11 cellular contexts compared by ENCODE assay signal in genomic region chr17:11608396-11608795, GRCh38. TPM values are rescaled to one million over a fixed set of nuclear protein-coding genes. Genes with fewer than 3 reads are reported as not detected.
DNase-seq lines count a peak whose midpoint lies in the region; ATAC-seq and TF ChIP-seq lines count a peak whose summit lies in the region.
"Had no signal": no experiment of that assay in that cellular context is flagged by ENCODE, and none has a peak within 500 bp of the region (broad histone marks: within the 10 kb centered on the region; RNA-seq: fewer than 3 reads in every experiment).

No MANE protein-coding gene starts in this region.

- H3K79me2 ChIP-seq in SK-N-SH (ENCODE audit: insufficient read depth), result no peaks in the 10 kb centered on the region

- TF ChIP-seq EP300 in SK-N-SH (IDR thresholded peaks at IDR 0.05; ENCODE audit: borderline replicate concordance in 1 of 2, low read depth in 1 of 2, low read length in 1 of 2), result peak in 1 of 2 experiments; percentile 42; a peak in 1 of 4 replicates
- TF ChIP-seq EP300 in gastroesophageal sphincter (IDR thresholded peaks at IDR 0.05), result no peak

- intact Hi-C loops in uterus (cut with DNase I; ENCODE audit: low total_unique reads), result no loop called here

- H3K9me2 ChIP-seq in SK-N-SH, result no peaks in the 10 kb centered on the region

- peak overlapping the region in 1 of 2 experiments; percentile 99; a peak in 2 of 4 replicates for H3K27ac ChIP-seq in SK-N-SH (ENCODE audit: low read depth in 2 of 2, low read length in 1 of 2)
- H3K27ac ChIP-seq in gastroesophageal sphincter, result peak overlapping the region in 3 of 4 donors; percentile 18 to 28 (median 23)
- peak overlapping the region; percentile 55 to 67 for H3K27ac ChIP-seq in uterus

- WGBS in SK-N-SH (ENCODE audit: low lambda C conversion rate), result 5% methylated on average over 6 of the region's 6 CpGs
- WGBS in gastroesophageal sphincter (ENCODE audit: low coverage in 1 of 2), 2 donors, result 5 to 15% methylated on average over 4 to 6 of the region's 6 CpGs

- H3K36me3 ChIP-seq in SK-N-SH (replicated peaks in 1 of 2; ENCODE audit: control insufficient read depth in 1 of 2, insufficient read depth in 2 of 2, low read length in 1 of 2) (no peaks in the 10 kb centered on the region), gastroesophageal sphincter (no peaks in the 10 kb centered on the region), uterus (no peaks in the 10 kb centered on the region)

- no peak overlapping the region for H2AFZ ChIP-seq in SK-N-SH (ENCODE audit: low read depth)

- no peaks in the 10 kb centered on the region for H4K20me1 ChIP-seq in SK-N-SH (ENCODE audit: insufficient read depth)

- POLR2A ChIA-PET in SK-N-SH (lab: Yijun Ruan, JAX), result no interaction called here

- in situ Hi-C loops in KBM-7 (cut with MboI; ENCODE audit: low pct_unique_long_range_greater_than_20kb, low sequenced_read_pairs), result no loop called here

- DNase-seq in SK-N-SH (peak; percentile 44), uterus (peak; percentile 75 to 86), NCI-H2227 (lab: John Stamatoyannopoulos, UW; ENCODE audit: unreplicated experiment) (no peak), KBM-7 (no peak)
- DNase-seq: NCI-H2081 treated with DMSO at 0.1 percent for 48 hours had no signal

- H3K9me3 ChIP-seq in SK-N-SH (no peaks in the 10 kb centered on the region; the same call in 1 of the 2 replicates), gastroesophageal sphincter (no peaks in the 10 kb centered on the region), uterus (no peaks in the 10 kb centered on the region)

- ATAC-seq in SK-N-SH treated with all-trans-retinoic acid at 6 μM for 48 hours (no peak; the same call in 2 of the 3 replicates), gastroesophageal sphincter (peak; percentile 87), HG03565 (IDR thresholded peaks at IDR 0.05; ENCODE audit: unreplicated experiment) (no peak)

- H3K27me3 ChIP-seq in SK-N-SH (ENCODE audit: insufficient read depth), result no peaks in the 10 kb centered on the region
- H3K27me3 ChIP-seq in gastroesophageal sphincter, result peaks cover 3% of the 10 kb centered on the region
- H3K27me3 ChIP-seq in uterus, result no peaks in the 10 kb centered on the region

- peak overlapping the region in 2 of 3 experiments; percentile 0 to 42 for H3K4me3 Mint-ChIP-seq in nephron

- TF ChIP-seq CTCF in SK-N-SH (IDR thresholded peaks at IDR 0.05), result no peak
- TF ChIP-seq CTCF in gastroesophageal sphincter (IDR thresholded peaks at IDR 0.05), result no peak
- TF ChIP-seq CTCF in nephron (IDR thresholded peaks at IDR 0.05; ENCODE audit: unreplicated experiment in 3 of 3), result no peak
- no peak for TF ChIP-seq CTCF in uterus (IDR thresholded peaks at IDR 0.05)

- H3K27me3 Mint-ChIP-seq in nephron (ENCODE audit: low read depth), result no peaks in the 10 kb centered on the region

- H3K36me3 Mint-ChIP-seq in nephron (ENCODE audit: low read depth), result no peaks in the 10 kb centered on the region

- peaks cover 25% of the 10 kb centered on the region for H3K4me1 Mint-ChIP-seq in nephron

- H3F3A ChIP-seq in SK-N-SH (replicated peaks; ENCODE audit: insufficient read depth), result no peaks in the 10 kb centered on the region

- H3K9ac ChIP-seq in SK-N-SH, result no peak overlapping the region

- no peak overlapping the region for H3K4me3 ChIP-seq in SK-N-SH (ENCODE audit: low read depth in 2 of 2, low read length in 1 of 2)
- H3K4me3 ChIP-seq in gastroesophageal sphincter, result no peak overlapping the region
- H3K4me3 ChIP-seq in uterus, result no peak overlapping the region

- H3K27ac Mint-ChIP-seq in nephron, result peak overlapping the region; percentile 74 to 96 (median 83)

- H3K4me2 ChIP-seq in SK-N-SH, result no peak overlapping the region

- TF ChIP-seq RAD21 in SK-N-SH (IDR thresholded peaks at IDR 0.05; ENCODE audit: low read length), result no peak

- CTCF ChIA-PET in SK-N-SH (lab: Yijun Ruan, JAX), result interaction anchor here (1.2 kb wide), 1 partner anchor 36 kb away, joined by 6 read pairs; no protein-coding TSS in a partner anchor

- no peak for TF ChIP-seq POLR2A in gastroesophageal sphincter (IDR thresholded peaks at IDR 0.05)
- TF ChIP-seq POLR2A in uterus (IDR thresholded peaks at IDR 0.05), result no peak

- H3K9me3 Mint-ChIP-seq in nephron, result no peaks in the 10 kb centered on the region

- H3K4me1 ChIP-seq in SK-N-SH (ENCODE audit: control insufficient read depth in 1 of 2, insufficient read depth in 2 of 2, low read depth in 1 of 2, low read length in 1 of 2), result peaks cover 0 to 50% of the 10 kb centered on the region in 2 experiments; a peak in 3 of 4 replicates
- peaks cover 0 to 12% (median 0%) of the 10 kb centered on the region in 3 donors for H3K4me1 ChIP-seq in gastroesophageal sphincter
- H3K4me1 ChIP-seq in uterus, result no peaks in the 10 kb centered on the region

TF ChIP-seq in SK-N-SH, 30 proteins besides CTCF, POLR2A, EP300 and RAD21 (continues in another document):
- TF ChIP-seq FOXJ3 (CRISPR knock-in tag; IDR thresholded peaks at IDR 0.05), result peak; percentile 61; the same call in 1 of the 2 replicates
- TF ChIP-seq, protein P1, sequence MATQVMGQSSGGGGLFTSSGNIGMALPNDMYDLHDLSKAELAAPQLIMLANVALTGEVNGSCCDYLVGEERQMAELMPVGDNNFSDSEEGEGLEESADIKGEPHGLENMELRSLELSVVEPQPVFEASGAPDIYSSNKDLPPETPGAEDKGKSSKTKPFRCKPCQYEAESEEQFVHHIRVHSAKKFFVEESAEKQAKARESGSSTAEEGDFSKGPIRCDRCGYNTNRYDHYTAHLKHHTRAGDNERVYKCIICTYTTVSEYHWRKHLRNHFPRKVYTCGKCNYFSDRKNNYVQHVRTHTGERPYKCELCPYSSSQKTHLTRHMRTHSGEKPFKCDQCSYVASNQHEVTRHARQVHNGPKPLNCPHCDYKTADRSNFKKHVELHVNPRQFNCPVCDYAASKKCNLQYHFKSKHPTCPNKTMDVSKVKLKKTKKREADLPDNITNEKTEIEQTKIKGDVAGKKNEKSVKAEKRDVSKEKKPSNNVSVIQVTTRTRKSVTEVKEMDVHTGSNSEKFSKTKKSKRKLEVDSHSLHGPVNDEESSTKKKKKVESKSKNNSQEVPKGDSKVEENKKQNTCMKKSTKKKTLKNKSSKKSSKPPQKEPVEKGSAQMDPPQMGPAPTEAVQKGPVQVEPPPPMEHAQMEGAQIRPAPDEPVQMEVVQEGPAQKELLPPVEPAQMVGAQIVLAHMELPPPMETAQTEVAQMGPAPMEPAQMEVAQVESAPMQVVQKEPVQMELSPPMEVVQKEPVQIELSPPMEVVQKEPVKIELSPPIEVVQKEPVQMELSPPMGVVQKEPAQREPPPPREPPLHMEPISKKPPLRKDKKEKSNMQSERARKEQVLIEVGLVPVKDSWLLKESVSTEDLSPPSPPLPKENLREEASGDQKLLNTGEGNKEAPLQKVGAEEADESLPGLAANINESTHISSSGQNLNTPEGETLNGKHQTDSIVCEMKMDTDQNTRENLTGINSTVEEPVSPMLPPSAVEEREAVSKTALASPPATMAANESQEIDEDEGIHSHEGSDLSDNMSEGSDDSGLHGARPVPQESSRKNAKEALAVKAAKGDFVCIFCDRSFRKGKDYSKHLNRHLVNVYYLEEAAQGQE (IDR thresholded peaks at IDR 0.05; ENCODE audit: low read depth, low read length), result no peak
- TF ChIP-seq TCF12 (IDR thresholded peaks at IDR 0.05), result no peak
- TF ChIP-seq RXRA (IDR thresholded peaks at IDR 0.05; ENCODE audit: borderline replicate concordance, low read depth), result no peak
- TF ChIP-seq MAX (IDR thresholded peaks at IDR 0.05; ENCODE audit: low read depth), result no peak
- TF ChIP-seq JUND (IDR thresholded peaks at IDR 0.05), result no peak
- no peak for TF ChIP-seq ELF1 (IDR thresholded peaks at IDR 0.05)

TF ChIP-seq in SK-N-SH treated with all-trans-retinoic acid at 6 μM for 48 hours, 23 proteins besides CTCF, POLR2A, EP300 and RAD21:
- TF ChIP-seq SNAI2 (CRISPR knock-in tag; IDR thresholded peaks at IDR 0.05), result no peak
- no peak for TF ChIP-seq TSHZ2 (CRISPR knock-in tag; IDR thresholded peaks at IDR 0.05)
- TF ChIP-seq GLIS3 (CRISPR knock-in tag; IDR thresholded peaks at IDR 0.05), result no peak
- no peak for TF ChIP-seq ESRRG (CRISPR knock-in tag; IDR thresholded peaks at IDR 0.05)
- TF ChIP-seq ARNTL (CRISPR knock-in tag; IDR thresholded peaks at IDR 0.05; ENCODE audit: borderline replicate concordance, low read depth), result no peak
TF ChIP-seq in SK-N-SH treated with all-trans-retinoic acid at 6 μM for 48 hours: peak in this region for 0.

RNA-seq across cellular contexts. Expression of gene DNAH9, which starts 10.1 kb away (rescaled TPM):
- polyA plus RNA-seq in SK-N-SH (2012; rRNA removed), result 0.05 TPM in 1 of 2 replicates, not detected in the other
- 0.05 and 0.09 TPM in 2 replicates for polyA plus RNA-seq in SK-N-SH (2012; cell fraction: cytosol; rRNA removed)
- polyA plus RNA-seq in SK-N-SH (2012; cell fraction: nucleus; rRNA removed), result 0.05 and 0.42 TPM in 2 replicates
- total RNA-seq in gastroesophageal sphincter, result under 1 TPM in 3 of 4 donors, not detected in 1; 0.12 to 0.15 (median 0.13) TPM
- total RNA-seq in uterus, result 1 to 10 TPM; 1.2 to 7.7 (median 4.3) TPM
- total RNA-seq: activated CD8-positive, alpha-beta memory T cell treated with anti-CD3 and anti-CD28 coated beads for 36 hours; epithelial cell of proximal tubule had no signal

Comparison
In these comparisons a context has a peak if more than half of its experiments do, and no peak if none do; other contexts are left out.
1. DNase-seq: peak in SK-N-SH (single experiment) and uterus (2 of 2); none in NCI-H2227 (single experiment) and KBM-7 (single experiment).